ENCODE assay signal across 8 cellular contexts in the genomic region with DNA sequence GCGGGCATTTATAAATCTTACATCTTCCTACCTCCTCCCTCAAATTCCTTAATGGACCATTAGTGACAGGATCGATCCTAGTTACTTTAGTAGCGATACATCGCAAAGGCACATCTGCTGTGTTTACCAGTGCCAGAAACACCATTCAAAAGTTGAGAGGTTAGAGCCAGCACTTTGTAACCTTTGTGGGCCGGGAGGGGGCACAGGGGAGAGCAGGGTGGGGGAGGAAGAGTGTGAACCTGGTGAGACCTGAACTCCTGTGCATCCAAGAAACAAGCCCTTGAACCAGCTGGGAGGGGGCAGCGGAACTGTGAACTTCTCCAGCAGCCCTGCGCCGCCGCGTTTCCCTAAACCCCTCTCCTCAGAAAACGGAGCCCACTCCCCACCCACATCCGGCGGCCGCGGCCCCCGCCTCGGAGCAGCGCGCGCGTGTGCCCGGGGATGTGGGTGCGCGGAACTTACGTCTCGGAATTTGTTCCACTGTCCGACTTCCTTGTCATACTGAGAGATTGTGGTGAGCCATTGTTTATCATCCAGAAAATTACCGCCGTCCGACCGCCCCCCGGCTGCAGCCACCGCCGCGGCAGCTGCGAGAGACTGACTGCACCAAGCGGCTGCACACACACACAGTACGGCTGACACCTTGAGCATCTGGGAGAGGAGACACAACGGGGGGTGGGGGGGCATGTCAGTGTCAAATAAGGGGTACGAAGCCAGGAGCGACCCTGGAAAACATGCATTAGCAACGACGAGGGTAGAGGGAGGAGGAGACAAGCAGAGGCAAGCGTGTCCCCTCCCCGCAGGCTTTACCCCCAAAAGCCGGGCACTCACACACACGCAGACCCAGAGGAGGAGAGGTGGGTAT. TPM values are rescaled to one million over a fixed set of nuclear protein-coding genes. Genes with fewer than 3 reads are reported as not detected.
DNase-seq lines count a peak whose midpoint lies in the region; ATAC-seq and TF ChIP-seq lines count a peak whose summit lies in the region.

No MANE protein-coding gene starts in this region.

- H3K36me3 Mint-ChIP-seq in central memory CD8-positive, alpha-beta T cell (ENCODE audit: insufficient read depth) = no peaks in the 10 kb centered on the region

- no peaks in the 10 kb centered on the region for H3K4me1 Mint-ChIP-seq in central memory CD8-positive, alpha-beta T cell

- H3K4me3 ChIP-seq in lower lobe of right lung (peak overlapping the region; percentile 44), transverse colon (peak overlapping the region in 3 of 4 donors; percentile 3 to 43 (median 3))

- 5 to 10% methylated on average over 4 to 47 of the region's 47 CpGs for WGBS in transverse colon (ENCODE audit: low coverage in 1 of 2), 2 donors

- no peaks in the 10 kb centered on the region for H3K9me3 Mint-ChIP-seq in central memory CD8-positive, alpha-beta T cell

- no peak for TF ChIP-seq EP300 in transverse colon (IDR thresholded peaks at IDR 0.05; ENCODE audit: low read depth)

- H3K36me3 ChIP-seq in lower lobe of right lung = no peaks in the 10 kb centered on the region
- H3K36me3 ChIP-seq in transverse colon = no peaks in the 10 kb centered on the region

- H3K4me1 ChIP-seq in lower lobe of right lung = peaks cover 17% of the 10 kb centered on the region
- no peaks in the 10 kb centered on the region for H3K4me1 ChIP-seq in transverse colon

- no peak for TF ChIP-seq POLR2A in transverse colon (IDR thresholded peaks at IDR 0.05)

- peaks cover 14% of the 10 kb centered on the region for H3K27me3 ChIP-seq in lower lobe of right lung (ENCODE audit: low read depth)
- H3K27me3 ChIP-seq in transverse colon = peaks cover 41% of the 10 kb centered on the region

- DNase-seq in activated gamma-delta T cell (lab: John Stamatoyannopoulos, UW) = peak; percentile 7
- no peak for DNase-seq in activated gamma-delta T cell treated with Interleukin-2 at 50 U/mL for 16 hours
- DNase-seq in M059J (ENCODE audit: low read depth) = peak; percentile 32
- no peak for DNase-seq in central memory CD8-positive, alpha-beta T cell (ENCODE audit: low spot score in 2 of 2)
- DNase-seq in lower lobe of right lung = no peak
- DNase-seq in transverse colon = no peak
- no peak for DNase-seq in SIG-M5 treated with dmso at 0.1 percent for 504 hours (lab: John Stamatoyannopoulos, UW; ENCODE audit: unreplicated experiment)

- TF ChIP-seq CTCF in lower lobe of right lung (IDR thresholded peaks at IDR 0.05) (no peak), transverse colon (IDR thresholded peaks at IDR 0.05) (no peak)

- H3K27ac Mint-ChIP-seq in central memory CD8-positive, alpha-beta T cell (ENCODE audit: low read depth) = no peak overlapping the region

- H3K9me3 ChIP-seq in lower lobe of right lung = no peaks in the 10 kb centered on the region
- H3K9me3 ChIP-seq in transverse colon = no peaks in the 10 kb centered on the region

- intact Hi-C loops in lower lobe of right lung (cut with DNase I) (no loop called here), transverse colon (cut with DNase I; ENCODE audit: low total_unique reads) (no loop called here)

- H3K27ac ChIP-seq in lower lobe of right lung (no peak overlapping the region), transverse colon (no peak overlapping the region)

- in situ Hi-C loops in transverse colon (cut with MboI; ENCODE audit: low pct_ligation_motif_present in 1 of 4, low pct_unique_long_range_greater_than_20kb in 1 of 4, low sequenced_read_pairs in 3 of 4) = no loop called here

- peak overlapping the region; percentile 20 for H3K4me3 Mint-ChIP-seq in central memory CD8-positive, alpha-beta T cell

- ATAC-seq in central memory CD8-positive, alpha-beta T cell (replicated peaks; ENCODE audit: extremely low read depth, poor library complexity, severe bottlenecking) = no peak
- ATAC-seq in lower lobe of right lung (peak; percentile 51 to 57), GM19324 (IDR thresholded peaks at IDR 0.05; ENCODE audit: low FRiP score, unreplicated experiment) (no peak)

- peaks cover 11% of the 10 kb centered on the region for H3K27me3 Mint-ChIP-seq in central memory CD8-positive, alpha-beta T cell

RNA-seq across cellular contexts. Expression of a gene that starts 0.5 kb away (rescaled TPM):
- total RNA-seq in M059J (2014; rRNA removed; shearing (Covaris generic)) = 0.20 and 0.81 TPM in 2 replicates
- total RNA-seq in lower lobe of right lung = 0.74 TPM
- under 1 TPM in 2 of 4 donors, not detected in 2; 0.27 to 0.64 TPM for total RNA-seq in transverse colon

Comparison
In these comparisons a context has a peak if more than half of its experiments do, and no peak if none do; other contexts are left out.
1. DNase-seq: peak in activated gamma-delta T cell (single experiment) and M059J (single experiment); none in activated gamma-delta T cell treated with Interleukin-2 at 50 U/mL for 16 hours (single experiment), central memory CD8-positive, alpha-beta T cell (0 of 2), lower lobe of right lung (single experiment), transverse colon (single experiment) and SIG-M5 treated with dmso at 0.1 percent for 504 hours (single experiment).
2. ATAC-seq: peak in lower lobe of right lung (2 of 2); none in central memory CD8-positive, alpha-beta T cell (single experiment) and GM19324 (single experiment).